In the genomic region with DNA sequence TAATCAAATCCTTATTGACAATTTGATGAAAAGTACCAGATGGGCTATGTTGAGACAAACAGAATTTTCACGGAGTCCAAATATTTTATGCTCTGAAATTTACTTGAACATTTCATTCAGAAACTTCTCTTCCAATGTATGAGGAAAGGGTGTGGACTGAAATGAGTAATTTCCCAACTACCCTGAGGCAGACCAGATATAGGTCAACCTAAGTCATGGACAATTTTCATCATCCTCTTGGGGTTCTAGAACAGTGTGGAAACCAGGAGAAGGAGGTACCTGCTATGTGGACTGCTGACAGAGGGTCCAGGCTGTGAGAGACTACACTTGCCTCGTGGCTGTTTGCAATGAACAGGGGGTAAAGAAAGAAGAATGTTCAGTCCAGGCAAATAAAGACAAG, we compare ENCODE assay signal across 16 cellular contexts.
DNase-seq lines count a peak whose midpoint lies in the region; ATAC-seq and TF ChIP-seq lines count a peak whose summit lies in the region.
"Had no signal": no experiment of that assay in that cellular context is flagged by ENCODE, and none has a peak within 500 bp of the region (broad histone marks: within the 10 kb centered on the region; RNA-seq: fewer than 3 reads in every experiment).

No MANE protein-coding gene starts in this region.

- ATAC-seq in CD8-positive, alpha-beta T cell: no peak
- ATAC-seq in activated naive CD8-positive, alpha-beta T cell treated with anti-CD3 and anti-CD28 coated beads, Interleukin-2, amount 50 U/mL, for 24 hours: peak; percentile 46
- no peak for ATAC-seq in GM21447 (IDR thresholded peaks at IDR 0.05; ENCODE audit: unreplicated experiment)
- ATAC-seq in GM21423 (IDR thresholded peaks at IDR 0.05; ENCODE audit: unreplicated experiment): no peak
- ATAC-seq in HG02678 (IDR thresholded peaks at IDR 0.05; ENCODE audit: unreplicated experiment): no peak

- H3K27me3 Mint-ChIP-seq in CD8-positive, alpha-beta T cell (ENCODE audit: low read depth): no peaks in the 10 kb centered on the region
- no peaks in the 10 kb centered on the region for H3K27me3 Mint-ChIP-seq in activated naive CD8-positive, alpha-beta T cell treated with anti-CD3 and anti-CD28 coated beads, Interleukin-2, amount 50 U/mL, for 24 hours
- H3K27me3 Mint-ChIP-seq: activated naive CD4-positive, alpha-beta T cell treated with anti-CD3 and anti-CD28 coated beads, Interleukin-2, amount 50 U/mL, for 24 hours; dendritic cell treated with granulocyte-macrophage colony-stimulating factor and Interleukin-4, amounts not matched to agents 40 ng/mL and 50 ng/mL, for 4 days had no signal

- intact Hi-C loops in CD8-positive, alpha-beta T cell (cut with DNase I, micrococcal nuclease): no loop called here

- no peaks in the 10 kb centered on the region for H3K9me3 ChIP-seq in CD8-positive, alpha-beta T cell (ENCODE audit: low read length)
- no peaks in the 10 kb centered on the region for H3K9me3 ChIP-seq in right atrium auricular region
- no peaks in the 10 kb centered on the region for H3K9me3 ChIP-seq in skeletal muscle tissue (ENCODE audit: control insufficient read depth in 3 of 3, low read length in 3 of 3)
- H3K9me3 ChIP-seq: MG63 had no signal

- no peak overlapping the region for H3K4me3 Mint-ChIP-seq in CD8-positive, alpha-beta T cell
- H3K4me3 Mint-ChIP-seq in activated naive CD8-positive, alpha-beta T cell treated with anti-CD3 and anti-CD28 coated beads, Interleukin-2, amount 50 U/mL, for 24 hours: no peak overlapping the region
- H3K4me3 Mint-ChIP-seq: activated naive CD4-positive, alpha-beta T cell treated with anti-CD3 and anti-CD28 coated beads, Interleukin-2, amount 50 U/mL, for 24 hours; dendritic cell treated with granulocyte-macrophage colony-stimulating factor and Interleukin-4, amounts not matched to agents 40 ng/mL and 50 ng/mL, for 4 days had no signal

- no peak for TF ChIP-seq CTCF in CD8-positive, alpha-beta T cell (IDR thresholded peaks at IDR 0.05)
- TF ChIP-seq CTCF in right atrium auricular region (IDR thresholded peaks at IDR 0.05): no peak

- CTCF ChIA-PET in CD8-positive, alpha-beta T cell (lab: Charles Lee): no interaction called here

- peak overlapping the region; percentile 11 for H3K27ac ChIP-seq in CD8-positive, alpha-beta T cell (ENCODE audit: low read depth, low read length)
- H3K27ac ChIP-seq in right atrium auricular region (peak overlapping the region; percentile 71 to 76), skeletal muscle tissue (ENCODE audit: low read depth, low read length) (peak overlapping the region; percentile 55)

- peaks cover 99% of the 10 kb centered on the region for H3K36me3 Mint-ChIP-seq in CD8-positive, alpha-beta T cell
- peaks cover 15% of the 10 kb centered on the region for H3K36me3 Mint-ChIP-seq in activated naive CD8-positive, alpha-beta T cell treated with anti-CD3 and anti-CD28 coated beads, Interleukin-2, amount 50 U/mL, for 24 hours (ENCODE audit: low read depth)

- no peaks in the 10 kb centered on the region for H3K27me3 ChIP-seq in CD8-positive, alpha-beta T cell (ENCODE audit: insufficient read depth, low read length)
- no peaks in the 10 kb centered on the region for H3K27me3 ChIP-seq in right atrium auricular region
- H3K27me3 ChIP-seq in skeletal muscle tissue (ENCODE audit: control insufficient read depth in 3 of 3, insufficient read depth in 3 of 3, low read length in 3 of 3): no peaks in the 10 kb centered on the region
- H3K27me3 ChIP-seq: MG63 had no signal

- H3K27ac Mint-ChIP-seq in CD8-positive, alpha-beta T cell: peak overlapping the region; percentile 41
- H3K27ac Mint-ChIP-seq in activated naive CD8-positive, alpha-beta T cell treated with anti-CD3 and anti-CD28 coated beads, Interleukin-2, amount 50 U/mL, for 24 hours: peak overlapping the region; percentile 11
- H3K27ac Mint-ChIP-seq: dendritic cell treated with granulocyte-macrophage colony-stimulating factor and Interleukin-4, amounts not matched to agents 40 ng/mL and 50 ng/mL, for 4 days had no signal

- H3K9me3 Mint-ChIP-seq in CD8-positive, alpha-beta T cell: no peaks in the 10 kb centered on the region
- no peaks in the 10 kb centered on the region for H3K9me3 Mint-ChIP-seq in activated naive CD8-positive, alpha-beta T cell treated with anti-CD3 and anti-CD28 coated beads, Interleukin-2, amount 50 U/mL, for 24 hours
- H3K9me3 Mint-ChIP-seq: activated naive CD4-positive, alpha-beta T cell treated with anti-CD3 and anti-CD28 coated beads, Interleukin-2, amount 50 U/mL, for 24 hours; dendritic cell treated with granulocyte-macrophage colony-stimulating factor and Interleukin-4, amounts not matched to agents 40 ng/mL and 50 ng/mL, for 4 days had no signal

- no peaks in the 10 kb centered on the region for H3K4me1 Mint-ChIP-seq in CD8-positive, alpha-beta T cell (ENCODE audit: low read depth)
- no peaks in the 10 kb centered on the region for H3K4me1 Mint-ChIP-seq in activated naive CD8-positive, alpha-beta T cell treated with anti-CD3 and anti-CD28 coated beads, Interleukin-2, amount 50 U/mL, for 24 hours
- H3K4me1 Mint-ChIP-seq: activated naive CD4-positive, alpha-beta T cell treated with anti-CD3 and anti-CD28 coated beads, Interleukin-2, amount 50 U/mL, for 24 hours had no signal

- H3K4me1 ChIP-seq in CD8-positive, alpha-beta T cell (ENCODE audit: insufficient read depth, low read length): no peaks in the 10 kb centered on the region
- H3K4me1 ChIP-seq in right atrium auricular region (peaks cover 0 to 16% of the 10 kb centered on the region in 2 donors), skeletal muscle tissue (ENCODE audit: control insufficient read depth in 3 of 3, insufficient read depth in 3 of 3, low read length in 3 of 3) (peaks cover 2 to 6% (median 4%) of the 10 kb centered on the region in 3 donors)
- H3K4me1 ChIP-seq: parathyroid adenoma had no signal

- peaks cover 66% of the 10 kb centered on the region for H3K36me3 ChIP-seq in CD8-positive, alpha-beta T cell (ENCODE audit: insufficient read depth, low read length)
- H3K36me3 ChIP-seq in right atrium auricular region: peaks cover 56% of the 10 kb centered on the region
- H3K36me3 ChIP-seq in skeletal muscle tissue (ENCODE audit: control insufficient read depth in 3 of 3, insufficient read depth in 3 of 3, low read length in 3 of 3): peaks cover 33 to 68% (median 56%) of the 10 kb centered on the region in 3 donors

- H3K9ac ChIP-seq in skeletal muscle tissue (ENCODE audit: low read depth in 1 of 3, low read length in 3 of 3): no peak overlapping the region
- H3K9ac ChIP-seq: parathyroid adenoma had no signal

- POLR2A ChIA-PET in CD8-positive, alpha-beta T cell (lab: Charles Lee): no interaction called here

- DNase-seq in CD8-positive, alpha-beta T cell: no peak
- no peak for DNase-seq in activated naive CD8-positive, alpha-beta T cell treated with anti-CD3 and anti-CD28 coated beads, Interleukin-2, amount 50 U/mL, for 24 hours
- no peak for DNase-seq in right atrium auricular region (ENCODE audit: low spot score)
- no peak for DNase-seq in iPS-NIHi7 (ENCODE audit: extremely low spot score)
- DNase-seq: activated CD4-positive, alpha-beta T cell treated with anti-CD3 and anti-CD28 coated beads, Interleukin-2, amount 50 U/mL, for 4 hours; COR-L47; MG63; stimulated activated CD4-positive, alpha-beta T cell treated with anti-CD3 and anti-CD28 coated beads, Interleukin-2, amount 100 ng/mL, for 48 hours had no signal

- H3K4me3 ChIP-seq in CD8-positive, alpha-beta T cell (ENCODE audit: low read depth, low read length): no peak overlapping the region
- H3K4me3 ChIP-seq in right atrium auricular region: peak overlapping the region in 1 of 2 donors; percentile 3
- H3K4me3 ChIP-seq in skeletal muscle tissue (ENCODE audit: low read length in 3 of 3): peak overlapping the region in 1 of 3 donors; percentile 65
- H3K4me3 ChIP-seq: lung, MG63 had no signal

Comparison
In these comparisons a context has a peak if more than half of its experiments do, and no peak if none do; other contexts are left out.
1. H3K27ac ChIP-seq: peak in every context shown above with its lines; median percentile 74 in right atrium auricular region; 55 in skeletal muscle tissue; 11 in CD8-positive, alpha-beta T cell.